Comparison of ENCODE assay signal across 18 cellular contexts in genomic region chr1:178137238-178137637, GRCh38. TPM values are rescaled to one million over a fixed set of nuclear protein-coding genes. Genes with fewer than 3 reads are reported as not detected.
A peak's percentile ranks its signal among the peaks of the same experiment; 100 is the strongest.
DNase-seq lines count a peak whose midpoint lies in the region; ATAC-seq and TF ChIP-seq lines count a peak whose summit lies in the region.
"Had no signal": no experiment of that assay in that cellular context is flagged by ENCODE, and none has a peak within 500 bp of the region (broad histone marks: within the 10 kb centered on the region; RNA-seq: fewer than 3 reads in every experiment).

No MANE protein-coding gene starts in this region.

- ATAC-seq in Right ventricle myocardium inferior, result no peak
- no peak for ATAC-seq in activated CD8-positive, alpha-beta T cell treated with anti-CD3 and anti-CD28 coated beads for 36 hours

- 37 to 41% methylated on average over 2 of the region's 2 CpGs for WGBS in sigmoid colon, 2 donors

- DNase-seq in left ventricle myocardium inferior (no peak), Right ventricle myocardium inferior (ENCODE audit: missing footprints) (no peak), middle frontal gyrus (ENCODE audit: extremely low spot score, low spot score) (peak; percentile 40), GM10248 (ENCODE audit: extremely low spot score) (no peak), sigmoid colon (no peak), substantia nigra (lab: John Stamatoyannopoulos, UW) (no peak)
- DNase-seq in activated CD8-positive, alpha-beta T cell treated with anti-CD3 and anti-CD28 coated beads for 36 hours, result no peak
- DNase-seq: activated CD4-positive, CD25-positive, alpha-beta regulatory T cell treated with anti-CD3 and anti-CD28 coated beads, Interleukin-2, amount 50 U/mL, for 72 hours; activated naive CD8-positive, alpha-beta T cell treated with anti-CD3 and anti-CD28 coated beads for 36 hours; activated T-cell treated with anti-CD3 and anti-CD28 coated beads for 4 hours; COR-L47; immature natural killer cell; NCI-H2029 treated with DMSO at 0.1 percent for 48 hours; NCI-H524 had no signal

- intact Hi-C loops in left ventricle myocardium inferior (cut with micrococcal nuclease), result no loop called here
- intact Hi-C loops in Right ventricle myocardium inferior (cut with DNase I), result no loop called here
- intact Hi-C loops in dendritic cell treated with granulocyte-macrophage colony-stimulating factor and Interleukin-4, amounts not matched to agents 40 ng/mL and 50 ng/mL, for 4 days (cut with micrococcal nuclease), result no loop called here
- intact Hi-C loops in activated CD8-positive, alpha-beta T cell treated with anti-CD3 and anti-CD28 coated beads for 36 hours (cut with micrococcal nuclease), result no loop called here
- intact Hi-C loops in sigmoid colon (cut with DNase I), result no loop called here

- H3K4me3 ChIP-seq in left ventricle myocardium inferior (no peak overlapping the region), sigmoid colon (no peak overlapping the region)

- H3K4me1 ChIP-seq in left ventricle myocardium inferior (peaks cover 72% of the 10 kb centered on the region), sigmoid colon (peaks cover 0 to 22% (median 14%) of the 10 kb centered on the region in 4 donors)
- H3K4me1 ChIP-seq: parathyroid adenoma had no signal

- POLR2A ChIA-PET in GM10248 (lab: Yijun Ruan, JAX), result no interaction called here
- POLR2A ChIA-PET in activated CD8-positive, alpha-beta T cell treated with anti-CD3 and anti-CD28 coated beads for 36 hours (lab: Charles Lee), result no interaction called here

- TF ChIP-seq CTCF in left ventricle myocardium inferior (IDR thresholded peaks at IDR 0.05; ENCODE audit: borderline replicate concordance) (no peak), GM10248 (IDR thresholded peaks at IDR 0.05; ENCODE audit: control extremely low read depth, extremely low read depth, low read depth, missing control alignments) (no peak), sigmoid colon (IDR thresholded peaks at IDR 0.05) (no peak)
- TF ChIP-seq CTCF in activated CD8-positive, alpha-beta T cell treated with anti-CD3 and anti-CD28 coated beads for 36 hours (IDR thresholded peaks at IDR 0.05), result no peak

- no peak overlapping the region for H3K4me3 Mint-ChIP-seq in dendritic cell treated with granulocyte-macrophage colony-stimulating factor and Interleukin-4, amounts not matched to agents 40 ng/mL and 50 ng/mL, for 4 days
- H3K4me3 Mint-ChIP-seq in activated CD8-positive, alpha-beta T cell treated with anti-CD3 and anti-CD28 coated beads for 36 hours, result no peak overlapping the region
- H3K4me3 Mint-ChIP-seq: activated naive CD8-positive, alpha-beta T cell treated with anti-CD3 and anti-CD28 coated beads for 36 hours; central memory CD8-positive, alpha-beta T cell; immature natural killer cell had no signal

- no peaks in the 10 kb centered on the region for H3K27me3 ChIP-seq in left ventricle myocardium inferior (ENCODE audit: low read depth)
- H3K27me3 ChIP-seq in sigmoid colon, result no peaks in the 10 kb centered on the region

- no peaks in the 10 kb centered on the region for H3K27me3 Mint-ChIP-seq in dendritic cell treated with granulocyte-macrophage colony-stimulating factor and Interleukin-4, amounts not matched to agents 40 ng/mL and 50 ng/mL, for 4 days
- H3K27me3 Mint-ChIP-seq in activated CD8-positive, alpha-beta T cell treated with anti-CD3 and anti-CD28 coated beads for 36 hours, result no peaks in the 10 kb centered on the region
- H3K27me3 Mint-ChIP-seq: central memory CD8-positive, alpha-beta T cell had no signal

- no peak for TF ChIP-seq EP300 in sigmoid colon (IDR thresholded peaks at IDR 0.05)

- H3K4me1 Mint-ChIP-seq in dendritic cell treated with granulocyte-macrophage colony-stimulating factor and Interleukin-4, amounts not matched to agents 40 ng/mL and 50 ng/mL, for 4 days (ENCODE audit: low read depth), result peaks cover 45% of the 10 kb centered on the region
- H3K4me1 Mint-ChIP-seq in activated CD8-positive, alpha-beta T cell treated with anti-CD3 and anti-CD28 coated beads for 36 hours (ENCODE audit: low read depth), result no peaks in the 10 kb centered on the region
- H3K4me1 Mint-ChIP-seq: activated naive CD8-positive, alpha-beta T cell treated with anti-CD3 and anti-CD28 coated beads for 36 hours; central memory CD8-positive, alpha-beta T cell; immature natural killer cell had no signal

- H3K36me3 Mint-ChIP-seq in dendritic cell treated with granulocyte-macrophage colony-stimulating factor and Interleukin-4, amounts not matched to agents 40 ng/mL and 50 ng/mL, for 4 days (ENCODE audit: low read depth), result peaks cover 6% of the 10 kb centered on the region
- no peaks in the 10 kb centered on the region for H3K36me3 Mint-ChIP-seq in activated CD8-positive, alpha-beta T cell treated with anti-CD3 and anti-CD28 coated beads for 36 hours (ENCODE audit: low read depth)
- H3K36me3 Mint-ChIP-seq: activated naive CD8-positive, alpha-beta T cell treated with anti-CD3 and anti-CD28 coated beads for 36 hours; immature natural killer cell had no signal

- no peak for TF ChIP-seq POLR2A in sigmoid colon (IDR thresholded peaks at IDR 0.05)

- no peaks in the 10 kb centered on the region for H3K36me3 ChIP-seq in left ventricle myocardium inferior
- H3K36me3 ChIP-seq in sigmoid colon, result no peaks in the 10 kb centered on the region

- peak overlapping the region; percentile 22 for H3K27ac ChIP-seq in left ventricle myocardium inferior (replicated peaks)
- peak overlapping the region in 1 of 4 donors; percentile 0 for H3K27ac ChIP-seq in sigmoid colon
- no peak overlapping the region for H3K27ac ChIP-seq in substantia nigra (ENCODE audit: low read depth, low read length, poor library complexity, severe bottlenecking)
- H3K27ac ChIP-seq: parathyroid adenoma had no signal

- peaks cover 9% of the 10 kb centered on the region for H3K9me3 Mint-ChIP-seq in dendritic cell treated with granulocyte-macrophage colony-stimulating factor and Interleukin-4, amounts not matched to agents 40 ng/mL and 50 ng/mL, for 4 days
- peaks cover 2% of the 10 kb centered on the region for H3K9me3 Mint-ChIP-seq in activated CD8-positive, alpha-beta T cell treated with anti-CD3 and anti-CD28 coated beads for 36 hours

- peak overlapping the region; percentile 56 for H3K27ac Mint-ChIP-seq in dendritic cell treated with granulocyte-macrophage colony-stimulating factor and Interleukin-4, amounts not matched to agents 40 ng/mL and 50 ng/mL, for 4 days
- H3K27ac Mint-ChIP-seq in activated CD8-positive, alpha-beta T cell treated with anti-CD3 and anti-CD28 coated beads for 36 hours, result no peak overlapping the region
- H3K27ac Mint-ChIP-seq: activated naive CD8-positive, alpha-beta T cell treated with anti-CD3 and anti-CD28 coated beads for 36 hours; immature natural killer cell had no signal

- CTCF ChIA-PET in GM10248 (lab: Yijun Ruan, JAX), result no interaction called here
- CTCF ChIA-PET in activated CD8-positive, alpha-beta T cell treated with anti-CD3 and anti-CD28 coated beads for 36 hours (lab: Charles Lee), result interaction anchor here (0.6 kb wide), 1 partner anchor 15 kb away, joined by 3 read pairs; no protein-coding TSS in a partner anchor

- no peaks in the 10 kb centered on the region for H3K9me3 ChIP-seq in left ventricle myocardium inferior (replicated peaks)
- no peaks in the 10 kb centered on the region for H3K9me3 ChIP-seq in sigmoid colon

RNA-seq across cellular contexts. Expression of gene RASAL2, which starts 43.3 kb away (rescaled TPM):
- total RNA-seq in left ventricle myocardium inferior, result 28.3 TPM
- 30.2 TPM for total RNA-seq in Right ventricle myocardium inferior
- not detected for total RNA-seq in activated CD8-positive, alpha-beta T cell treated with anti-CD3 and anti-CD28 coated beads for 36 hours
- total RNA-seq in sigmoid colon, result 10 to 100 TPM; 11.1 to 25.5 (median 18.9) TPM
- 1 to 10 TPM in 2 of 3 donors, under 1 TPM in 1; 0.92 to 3.0 (median 1.2) TPM for polyA plus RNA-seq in sigmoid colon
- total RNA-seq: activated naive CD8-positive, alpha-beta T cell treated with anti-CD3 and anti-CD28 coated beads for 36 hours; T-helper 1 cell treated with Interleukin-12 subunit alpha and Interleukin-12 subunit beta and Interleukin-4 antibody, amounts not matched to agents 30 ng/mL and 1 ng/mL, for 36 hours had no signal
- polyA plus RNA-seq: immature natural killer cell had no signal

Comparison
In these comparisons a context has a peak if more than half of its experiments do, and no peak if none do; other contexts are left out.
1. RNA of gene RASAL2, which starts 43.3 kb away (total RNA-seq): 30.2 TPM in Right ventricle myocardium inferior (single experiment), 28.3 TPM in left ventricle myocardium inferior (single experiment) and 11.1 to 25.5 TPM in sigmoid colon; not detected in activated CD8-positive, alpha-beta T cell treated with anti-CD3 and anti-CD28 coated beads for 36 hours; every median in the first group is over 10 times any median in the second.